Comparison of ENCODE assay signal across 18 cellular contexts in the genomic region with DNA sequence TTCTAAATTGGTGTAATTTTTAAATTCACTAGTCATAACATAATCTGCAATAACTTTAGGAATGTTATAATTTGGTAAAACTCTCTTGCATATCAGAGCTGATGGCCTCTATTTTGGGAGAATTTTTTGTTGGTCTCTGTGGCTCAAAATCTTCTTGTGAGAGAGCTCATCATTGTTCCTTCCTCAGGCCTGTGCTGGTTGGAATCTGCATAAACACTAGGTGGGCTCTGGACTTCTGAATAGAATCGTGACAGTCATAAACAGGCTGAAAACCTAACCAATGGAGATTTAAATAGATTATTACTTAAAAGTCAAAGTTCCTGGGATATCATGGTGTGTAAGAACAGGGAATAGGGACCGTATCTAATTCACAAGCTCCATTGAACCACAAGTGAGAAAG.
DNase-seq lines count a peak whose midpoint lies in the region; ATAC-seq, FAIRE-seq and TF ChIP-seq lines count a peak whose summit lies in the region.
"Had no signal": no experiment of that assay in that cellular context is flagged by ENCODE, and none has a peak within 500 bp of the region (broad histone marks: within the 10 kb centered on the region; RNA-seq: fewer than 3 reads in every experiment).

No MANE protein-coding gene starts in this region.

- no peaks in the 10 kb centered on the region for H3K36me3 ChIP-seq in GM23338 (ENCODE audit: insufficient read depth)
- no peaks in the 10 kb centered on the region for H3K36me3 ChIP-seq in SJCRH30
- no peaks in the 10 kb centered on the region for H3K36me3 ChIP-seq in keratinocyte (ENCODE audit: control insufficient read depth in 2 of 2, extremely low read depth in 1 of 2, insufficient read depth in 2 of 2, low read length in 2 of 2)

- no peak overlapping the region; the same call in 1 of the 2 replicates for H3K27ac Mint-ChIP-seq in GM23338
- H3K27ac Mint-ChIP-seq: CD4-positive, alpha-beta memory T cell had no signal

- TF ChIP-seq CTCF in GM23338 (conservative IDR thresholded peaks at IDR 0.05; ENCODE audit: low read depth in 2 of 2) (no peak), keratinocyte (optimal IDR thresholded peaks at IDR 0.05 in 1 of 3, IDR thresholded peaks at IDR 0.05 in 1 of 3, conservative IDR thresholded peaks at IDR 0.05 in 1 of 3; ENCODE audit: extremely low read depth in 1 of 3, insufficient read depth in 2 of 3, low read length in 3 of 3) (no peak)

- no peak overlapping the region; the same call in 1 of the 2 replicates for H2AFZ ChIP-seq in GM23338
- peak overlapping the region; percentile 49 for H2AFZ ChIP-seq in keratinocyte (ENCODE audit: control insufficient read depth, low read length)

- H4K20me1 ChIP-seq in GM23338 (replicated peaks; ENCODE audit: insufficient read depth): no peaks in the 10 kb centered on the region
- no peaks in the 10 kb centered on the region for H4K20me1 ChIP-seq in keratinocyte (ENCODE audit: control insufficient read depth, extremely low read depth, insufficient read depth, low read length)

- no peak overlapping the region for H3K9ac ChIP-seq in keratinocyte (ENCODE audit: control insufficient read depth, extremely low read depth, insufficient read depth, low read length)

- H3K4me3 Mint-ChIP-seq in GM23338: no peak overlapping the region
- H3K4me3 Mint-ChIP-seq: CD4-positive, alpha-beta memory T cell had no signal

- no peak overlapping the region for H3K4me2 ChIP-seq in GM23338
- no peak overlapping the region for H3K4me2 ChIP-seq in keratinocyte (ENCODE audit: control insufficient read depth, extremely low read depth, insufficient read depth, low read depth, low read length)
- H3K4me2 ChIP-seq: A549 had no signal

- no peaks in the 10 kb centered on the region for H3K9me3 ChIP-seq in SJCRH30 (replicated peaks)
- H3K9me3 ChIP-seq in keratinocyte (ENCODE audit: control insufficient read depth, low read depth, low read length): no peaks in the 10 kb centered on the region
- H3K9me3 ChIP-seq: A549, Caco-2 had no signal

- FAIRE-seq in keratinocyte (lab: Jason Lieb, UNC): no peak
- FAIRE-seq: GM12878, H1 had no signal

- H3F3A ChIP-seq in GM23338 (replicated peaks; ENCODE audit: low read depth): no peaks in the 10 kb centered on the region

- H3K9me3 Mint-ChIP-seq in GM23338: no peaks in the 10 kb centered on the region

- H3K27me3 ChIP-seq in GM23338 (ENCODE audit: insufficient read depth) (no peaks in the 10 kb centered on the region), SJCRH30 (no peaks in the 10 kb centered on the region), keratinocyte (ENCODE audit: control insufficient read depth, extremely low read depth, insufficient read depth, low read length) (no peaks in the 10 kb centered on the region)

- H3K27ac ChIP-seq in GM23338 (ENCODE audit: low read depth) (no peak overlapping the region), SJCRH30 (peak overlapping the region; percentile 65), keratinocyte (ENCODE audit: control insufficient read depth, insufficient read depth, low read length) (no peak overlapping the region)
- H3K27ac ChIP-seq: A549 had no signal

- H3K79me2 ChIP-seq in GM23338 (replicated peaks; ENCODE audit: insufficient read depth): no peaks in the 10 kb centered on the region
- no peaks in the 10 kb centered on the region for H3K79me2 ChIP-seq in keratinocyte (ENCODE audit: control insufficient read depth, insufficient read depth, low read length)

- peak; percentile 58; the same call in 2 of the 3 replicates for ATAC-seq in GM23338
- no peak for ATAC-seq in Right ventricle myocardium superior (ENCODE audit: poor library complexity)
- no peak for ATAC-seq in GM18867 (IDR thresholded peaks at IDR 0.05; ENCODE audit: unreplicated experiment)
- ATAC-seq: A549, GM12878 had no signal

- H3K4me3 ChIP-seq in GM23338 (no peak overlapping the region), SJCRH30 (no peak overlapping the region), keratinocyte (ENCODE audit: control insufficient read depth in 2 of 3, extremely low read depth in 1 of 3, insufficient read depth in 2 of 3, low read depth in 1 of 3, low read length in 3 of 3) (no peak overlapping the region)
- H3K4me3 ChIP-seq: A549, GM12878 had no signal

- H3K4me1 ChIP-seq in GM23338 (ENCODE audit: insufficient read depth): no peaks in the 10 kb centered on the region
- H3K4me1 ChIP-seq in SJCRH30: peaks cover 9% of the 10 kb centered on the region
- no peaks in the 10 kb centered on the region for H3K4me1 ChIP-seq in keratinocyte (ENCODE audit: control insufficient read depth, extremely low read depth, insufficient read depth, low read length)
- H3K4me1 ChIP-seq: A549, Caco-2 had no signal

- intact Hi-C loops in Right ventricle myocardium superior (cut with DNase I): no loop called here

- dilution Hi-C loops in keratinocyte (cut with MboI; ENCODE audit: extremely low pct_ligation_motif_present, low sequenced_read_pairs): no loop called here

- peak; percentile 8 for DNase-seq in GM23338 (ENCODE audit: low spot score)
- DNase-seq in SJCRH30: peak; percentile 9 to 69
- no peak for DNase-seq in keratinocyte (ENCODE audit: low read depth, low spot score)
- no peak for DNase-seq in Right ventricle myocardium superior
- no peak for DNase-seq in COLO668 (lab: John Stamatoyannopoulos, UW; ENCODE audit: unreplicated experiment)
- no peak for DNase-seq in epidermal melanocyte (ENCODE audit: insufficient read length, low spot score)
- DNase-seq: 8988T; C1 segment of cervical spinal cord; Caco-2; CD4-positive, alpha-beta memory T cell; DMS153; DND-41; H7; HCEC 1CT had no signal

- H3K4me1 Mint-ChIP-seq in GM23338: peaks cover 9% of the 10 kb centered on the region
- H3K4me1 Mint-ChIP-seq: CD4-positive, alpha-beta memory T cell had no signal

- H3K27me3 Mint-ChIP-seq in GM23338 (ENCODE audit: insufficient read depth, low read depth, poor library complexity): no peaks in the 10 kb centered on the region
- H3K27me3 Mint-ChIP-seq: CD4-positive, alpha-beta memory T cell had no signal

- no peaks in the 10 kb centered on the region for H3K9me1 ChIP-seq in keratinocyte (ENCODE audit: control insufficient read depth, extremely low read depth, insufficient read depth, low read length)

- peaks cover 2% of the 10 kb centered on the region; the same call in 1 of the 2 replicates for H3K9me2 ChIP-seq in GM23338 (ENCODE audit: insufficient read depth)

- no peaks in the 10 kb centered on the region for H3K36me3 Mint-ChIP-seq in GM23338 (ENCODE audit: low read depth)

TF ChIP-seq in GM23338, 12 proteins besides CTCF, POLR2A, EP300 and RAD21 (continues in another document):
- TF ChIP-seq, protein P1, sequence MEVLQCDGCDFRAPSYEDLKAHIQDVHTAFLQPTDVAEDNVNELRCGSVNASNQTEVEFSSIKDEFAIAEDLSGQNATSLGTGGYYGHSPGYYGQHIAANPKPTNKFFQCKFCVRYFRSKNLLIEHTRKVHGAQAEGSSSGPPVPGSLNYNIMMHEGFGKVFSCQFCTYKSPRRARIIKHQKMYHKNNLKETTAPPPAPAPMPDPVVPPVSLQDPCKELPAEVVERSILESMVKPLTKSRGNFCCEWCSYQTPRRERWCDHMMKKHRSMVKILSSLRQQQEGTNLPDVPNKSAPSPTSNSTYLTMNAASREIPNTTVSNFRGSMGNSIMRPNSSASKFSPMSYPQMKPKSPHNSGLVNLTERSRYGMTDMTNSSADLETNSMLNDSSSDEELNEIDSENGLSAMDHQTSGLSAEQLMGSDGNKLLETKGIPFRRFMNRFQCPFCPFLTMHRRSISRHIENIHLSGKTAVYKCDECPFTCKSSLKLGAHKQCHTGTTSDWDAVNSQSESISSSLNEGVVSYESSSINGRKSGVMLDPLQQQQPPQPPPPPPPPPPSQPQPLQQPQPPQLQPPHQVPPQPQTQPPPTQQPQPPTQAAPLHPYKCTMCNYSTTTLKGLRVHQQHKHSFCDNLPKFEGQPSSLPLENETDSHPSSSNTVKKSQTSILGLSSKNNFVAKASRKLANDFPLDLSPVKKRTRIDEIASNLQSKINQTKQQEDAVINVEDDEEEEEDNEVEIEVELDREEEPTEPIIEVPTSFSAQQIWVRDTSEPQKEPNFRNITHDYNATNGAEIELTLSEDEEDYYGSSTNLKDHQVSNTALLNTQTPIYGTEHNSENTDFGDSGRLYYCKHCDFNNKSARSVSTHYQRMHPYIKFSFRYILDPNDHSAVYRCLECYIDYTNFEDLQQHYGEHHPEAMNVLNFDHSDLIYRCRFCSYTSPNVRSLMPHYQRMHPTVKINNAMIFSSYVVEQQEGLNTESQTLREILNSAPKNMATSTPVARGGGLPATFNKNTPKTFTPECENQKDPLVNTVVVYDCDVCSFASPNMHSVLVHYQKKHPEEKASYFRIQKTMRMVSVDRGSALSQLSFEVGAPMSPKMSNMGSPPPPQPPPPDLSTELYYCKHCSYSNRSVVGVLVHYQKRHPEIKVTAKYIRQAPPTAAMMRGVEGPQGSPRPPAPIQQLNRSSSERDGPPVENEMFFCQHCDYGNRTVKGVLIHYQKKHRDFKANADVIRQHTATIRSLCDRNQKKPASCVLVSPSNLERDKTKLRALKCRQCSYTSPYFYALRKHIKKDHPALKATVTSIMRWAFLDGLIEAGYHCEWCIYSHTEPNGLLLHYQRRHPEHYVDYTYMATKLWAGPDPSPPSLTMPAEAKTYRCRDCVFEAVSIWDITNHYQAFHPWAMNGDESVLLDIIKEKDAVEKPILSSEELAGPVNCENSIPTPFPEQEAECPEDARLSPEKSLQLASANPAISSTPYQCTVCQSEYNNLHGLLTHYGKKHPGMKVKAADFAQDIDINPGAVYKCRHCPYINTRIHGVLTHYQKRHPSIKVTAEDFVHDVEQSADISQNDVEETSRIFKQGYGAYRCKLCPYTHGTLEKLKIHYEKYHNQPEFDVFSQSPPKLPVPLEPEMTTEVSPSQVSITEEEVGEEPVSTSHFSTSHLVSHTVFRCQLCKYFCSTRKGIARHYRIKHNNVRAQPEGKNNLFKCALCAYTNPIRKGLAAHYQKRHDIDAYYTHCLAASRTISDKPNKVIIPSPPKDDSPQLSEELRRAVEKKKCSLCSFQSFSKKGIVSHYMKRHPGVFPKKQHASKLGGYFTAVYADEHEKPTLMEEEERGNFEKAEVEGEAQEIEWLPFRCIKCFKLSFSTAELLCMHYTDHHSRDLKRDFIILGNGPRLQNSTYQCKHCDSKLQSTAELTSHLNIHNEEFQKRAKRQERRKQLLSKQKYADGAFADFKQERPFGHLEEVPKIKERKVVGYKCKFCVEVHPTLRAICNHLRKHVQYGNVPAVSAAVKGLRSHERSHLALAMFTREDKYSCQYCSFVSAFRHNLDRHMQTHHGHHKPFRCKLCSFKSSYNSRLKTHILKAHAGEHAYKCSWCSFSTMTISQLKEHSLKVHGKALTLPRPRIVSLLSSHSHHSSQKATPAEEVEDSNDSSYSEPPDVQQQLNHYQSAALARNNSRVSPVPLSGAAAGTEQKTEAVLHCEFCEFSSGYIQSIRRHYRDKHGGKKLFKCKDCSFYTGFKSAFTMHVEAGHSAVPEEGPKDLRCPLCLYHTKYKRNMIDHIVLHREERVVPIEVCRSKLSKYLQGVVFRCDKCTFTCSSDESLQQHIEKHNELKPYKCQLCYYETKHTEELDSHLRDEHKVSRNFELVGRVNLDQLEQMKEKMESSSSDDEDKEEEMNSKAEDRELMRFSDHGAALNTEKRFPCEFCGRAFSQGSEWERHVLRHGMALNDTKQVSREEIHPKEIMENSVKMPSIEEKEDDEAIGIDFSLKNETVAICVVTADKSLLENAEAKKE (CRISPR knock-in tag; IDR thresholded peaks at IDR 0.05): no peak
- TF ChIP-seq ZNF331 (CRISPR knock-in tag; IDR thresholded peaks at IDR 0.05; ENCODE audit: low read depth) (no peak), EZH2phosphoT487 (IDR thresholded peaks at IDR 0.05; ENCODE audit: unreplicated experiment) (no peak)

Comparison
In these comparisons a context has a peak if more than half of its experiments do, and no peak if none do; other contexts are left out.
1. DNase-seq: peak in GM23338 (single experiment) and SJCRH30 (2 of 2); none in keratinocyte (single experiment), Right ventricle myocardium superior (single experiment), COLO668 (single experiment) and epidermal melanocyte (single experiment).